Comparison of ENCODE assay signal across 15 cellular contexts in the genomic region with DNA sequence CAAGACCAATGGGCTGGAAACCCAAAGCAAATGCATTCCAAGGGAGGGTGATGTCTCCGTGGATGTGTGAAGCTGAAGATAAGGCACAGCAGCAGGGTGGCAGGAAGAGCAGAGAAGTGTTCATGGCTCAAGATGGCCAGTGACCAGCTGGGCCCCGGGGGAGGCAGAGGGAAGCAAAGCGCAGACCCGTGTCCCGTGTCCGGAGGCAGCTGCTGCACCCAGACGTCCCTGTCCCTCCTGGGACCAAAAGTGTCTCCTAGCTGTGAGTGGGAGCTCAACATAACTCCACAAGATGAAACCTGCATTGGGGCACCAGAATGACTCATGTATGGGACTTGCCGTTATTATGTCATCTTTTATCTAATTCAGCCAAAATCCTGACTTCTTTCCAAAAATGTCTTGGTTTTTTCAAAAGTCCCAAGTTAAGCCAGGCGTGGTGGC.
DNase-seq lines count a peak whose midpoint lies in the region; ATAC-seq and TF ChIP-seq lines count a peak whose summit lies in the region.
"Had no signal": no experiment of that assay in that cellular context is flagged by ENCODE, and none has a peak within 500 bp of the region (broad histone marks: within the 10 kb centered on the region; RNA-seq: fewer than 3 reads in every experiment).

No MANE protein-coding gene starts in this region.

- CTCF ChIA-PET in GM10248 (lab: Yijun Ruan, JAX): no interaction called here

- POLR2A ChIA-PET in GM10248 (lab: Yijun Ruan, JAX): interaction anchor here (0.6 kb wide), 1 partner anchor 132 kb away, joined by 3 read pairs; no protein-coding TSS in a partner anchor

- TF ChIP-seq CTCF in choroid plexus epithelial cell (conservative IDR thresholded peaks at IDR 0.05; ENCODE audit: low read depth, low read length): no peak
- TF ChIP-seq CTCF in GM10248 (IDR thresholded peaks at IDR 0.05; ENCODE audit: control extremely low read depth, extremely low read depth, low read depth, missing control alignments): no peak
- no peak for TF ChIP-seq CTCF in left lung (IDR thresholded peaks at IDR 0.05)

- no peaks in the 10 kb centered on the region for H3K36me3 ChIP-seq in left lung

- no peak overlapping the region for H3K27ac ChIP-seq in left lung
- H3K27ac ChIP-seq: HL-60 had no signal

- DNase-seq in Daoy (ENCODE audit: low read depth): peak; percentile 69
- peak; percentile 45 for DNase-seq in NCI-H226
- DNase-seq in choroid plexus epithelial cell (ENCODE audit: low read depth): peak; percentile 55
- peak; percentile 44 for DNase-seq in myocyte (ENCODE audit: low read depth)
- no peak for DNase-seq in GM10248 (ENCODE audit: extremely low spot score)
- DNase-seq in effector CD4-positive, alpha-beta T cell: no peak
- DNase-seq in left lung: no peak
- DNase-seq: CD8-positive, alpha-beta memory T cell; effector memory CD8-positive, alpha-beta T cell; NCI-H1417; stimulated activated CD4-positive, alpha-beta T cell treated with anti-CD3 and anti-CD28 coated beads, Interleukin-4, amount 100 ng/mL, for 1 hour; T-cell had no signal

- intact Hi-C loops in left lung (cut with DNase I): no loop called here

- no peak overlapping the region for H3K4me3 ChIP-seq in choroid plexus epithelial cell (ENCODE audit: low read depth, low read length)
- no peak overlapping the region for H3K4me3 ChIP-seq in left lung

- H3K9me3 ChIP-seq in left lung: no peaks in the 10 kb centered on the region

- ATAC-seq in HG03135 (IDR thresholded peaks at IDR 0.05; ENCODE audit: unreplicated experiment) (no peak), left lung (no peak)
- ATAC-seq: activated naive CD4-positive, alpha-beta T cell treated with anti-CD3 and anti-CD28 coated beads, Interleukin-2, amount 50 U/mL, for 72 hours; effector memory CD8-positive, alpha-beta T cell; T-cell had no signal

- peaks cover 0 to 14% of the 10 kb centered on the region in 2 donors for H3K4me1 ChIP-seq in left lung

- no peaks in the 10 kb centered on the region for H3K27me3 ChIP-seq in left lung

Comparison
In these comparisons a context has a peak if more than half of its experiments do, and no peak if none do; other contexts are left out.
1. DNase-seq: peak in Daoy (single experiment), NCI-H226 (single experiment), choroid plexus epithelial cell (single experiment) and myocyte (single experiment); none in GM10248 (single experiment), effector CD4-positive, alpha-beta T cell (single experiment) and left lung (0 of 2).